In the genomic region with DNA sequence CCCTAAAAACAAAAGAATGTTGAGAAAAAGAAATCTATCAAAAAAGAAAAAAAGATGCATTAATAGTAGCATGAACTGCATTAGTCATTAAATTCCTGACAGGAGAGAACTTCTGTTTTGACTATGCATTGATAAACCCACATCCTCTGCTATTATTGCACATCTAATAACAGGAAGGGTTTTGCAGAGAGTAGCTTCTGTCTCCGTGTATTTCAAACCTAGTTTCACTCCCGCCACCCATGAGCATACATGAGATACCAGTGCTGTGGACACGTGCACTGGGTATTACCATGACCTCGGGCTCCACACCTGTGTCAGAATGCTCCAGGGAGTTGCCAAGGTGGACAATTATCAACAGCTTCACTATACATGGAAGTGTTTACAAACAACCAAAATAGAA, we compare ENCODE assay signal across 19 cellular contexts.
DNase-seq lines count a peak whose midpoint lies in the region; ATAC-seq, FAIRE-seq and TF ChIP-seq lines count a peak whose summit lies in the region.
"Had no signal": no experiment of that assay in that cellular context is flagged by ENCODE, and none has a peak within 500 bp of the region (broad histone marks: within the 10 kb centered on the region; RNA-seq: fewer than 3 reads in every experiment).

No MANE protein-coding gene starts in this region.

- peaks cover 0 to 10% (median 8%) of the 10 kb centered on the region in 4 experiments; a peak in 5 of 7 replicates for H3K4me1 ChIP-seq in H1 (replicated peaks in 1 of 4; ENCODE audit: control insufficient read depth in 3 of 4, insufficient read depth in 4 of 4, low read length in 3 of 4)
- H3K4me1 ChIP-seq: parathyroid adenoma had no signal

- H2AFZ ChIP-seq in H1 (ENCODE audit: low read length): no peak overlapping the region
- H2AFZ ChIP-seq: parathyroid adenoma had no signal

- DNase-seq in H1 (ENCODE audit: low read depth in 1 of 2, low spot score in 2 of 2) (no peak), midbrain (lab: John Stamatoyannopoulos, UW) (no peak), dedifferentiated amniotic fluid mesenchymal stem cell (ENCODE audit: extremely low spot score) (no peak)
- DNase-seq in activated naive CD4-positive, alpha-beta T cell treated with anti-CD3 and anti-CD28 coated beads, Interleukin-2, amount 10 ng/mL, durations not matched to agents 7 days and 5 days: no peak
- no peak for DNase-seq in activated T-cell treated with anti-CD3 and anti-CD28 coated beads, Interleukin-2, amount 50 U/mL, for 1 hour
- DNase-seq: C1 segment of cervical spinal cord, caudate nucleus, erythroblast, mammary epithelial cell, MV-4-11, NCI-H345 had no signal

- no peaks in the 10 kb centered on the region for H3K27me3 Mint-ChIP-seq in activated naive CD4-positive, alpha-beta T cell treated with anti-CD3 and anti-CD28 coated beads, Interleukin-2, amount 10 ng/mL, durations not matched to agents 7 days and 5 days
- H3K27me3 Mint-ChIP-seq: activated naive CD4-positive, alpha-beta T cell treated with anti-CD3 and anti-CD28 coated beads, Interleukin-2, amount 50 U/mL, for 24 hours had no signal

- TF ChIP-seq RAD21 in H1 (IDR thresholded peaks at IDR 0.05 in 1 of 2, conservative IDR thresholded peaks at IDR 0.05 in 1 of 2; ENCODE audit: low read depth in 2 of 2, low read length in 2 of 2): no peak

- TF ChIP-seq POLR2A in H1 (IDR thresholded peaks at IDR 0.05; ENCODE audit: control extremely low read depth in 1 of 2, low read depth in 2 of 2, low read length in 2 of 2): no peak

- no peak overlapping the region for H3K4me3 Mint-ChIP-seq in activated naive CD4-positive, alpha-beta T cell treated with anti-CD3 and anti-CD28 coated beads, Interleukin-2, amount 10 ng/mL, durations not matched to agents 7 days and 5 days
- H3K4me3 Mint-ChIP-seq: activated naive CD4-positive, alpha-beta T cell treated with anti-CD3 and anti-CD28 coated beads, Interleukin-2, amount 50 U/mL, for 24 hours had no signal

- H3K4me2 ChIP-seq in H1 (ENCODE audit: insufficient read depth in 1 of 2, low read depth in 2 of 2, low read length in 2 of 2): no peak overlapping the region

- H3K4ac ChIP-seq in H1 (replicated peaks; ENCODE audit: insufficient read length, low read depth, low read length): no peak overlapping the region

- H3K18ac ChIP-seq in H1 (ENCODE audit: extremely low read depth, low read length): no peak overlapping the region

- FAIRE-seq in H1 (lab: Jason Lieb, UNC): no peak
- FAIRE-seq: G401.6 had no signal

- H2BK15ac ChIP-seq in H1 (ENCODE audit: low read length): no peak overlapping the region

- no peak overlapping the region for H2BK120ac ChIP-seq in H1 (replicated peaks; ENCODE audit: low read depth, low read length)

- H3K9ac ChIP-seq in H1 (replicated peaks in 1 of 4; ENCODE audit: extremely low read depth in 1 of 4, low read depth in 3 of 4, low read length in 3 of 4): no peak overlapping the region
- H3K9ac ChIP-seq: parathyroid adenoma had no signal

- no peak overlapping the region for H4K8ac ChIP-seq in H1 (ENCODE audit: extremely low read depth, insufficient read depth, low read length)

- POLR2A ChIA-PET in H1 (lab: Charles Lee; ENCODE audit: partially characterized antibody): no interaction called here

- H2BK5ac ChIP-seq in H1 (ENCODE audit: low read depth, low read length): no peak overlapping the region

- H3K23me2 ChIP-seq in H1 (ENCODE audit: low read depth, low read length): no peaks in the 10 kb centered on the region

- no peak overlapping the region for H4K5ac ChIP-seq in H1 (ENCODE audit: insufficient read length, low read depth, low read length)

- H3K27me3 ChIP-seq in H1 (replicated peaks in 1 of 4; ENCODE audit: control insufficient read depth in 3 of 4, extremely low read depth in 1 of 4, insufficient read depth in 3 of 4, low read length in 3 of 4): no peaks in the 10 kb centered on the region

- no peaks in the 10 kb centered on the region for H3K36me3 ChIP-seq in H1 (ENCODE audit: control insufficient read depth in 2 of 4, insufficient read depth in 4 of 4, low read length in 3 of 4)

- no peak for TF ChIP-seq CTCF in H1 (IDR thresholded peaks at IDR 0.05; ENCODE audit: control extremely low read depth in 1 of 3, insufficient read depth in 1 of 3, low read depth in 1 of 3, low read length in 3 of 3)

- peak overlapping the region; percentile 32 for H4K91ac ChIP-seq in H1 (replicated peaks; ENCODE audit: insufficient read length, low read length)

- H3K23ac ChIP-seq in H1 (ENCODE audit: insufficient read length): no peak overlapping the region

- H3K79me2 ChIP-seq in H1 (ENCODE audit: control insufficient read depth in 1 of 2, insufficient read depth in 2 of 2, low read length in 2 of 2): no peaks in the 10 kb centered on the region
- H3K79me2 ChIP-seq: parathyroid adenoma had no signal

- H3K27ac ChIP-seq in H1 (ENCODE audit: low read depth, low read length): no peak overlapping the region
- H3K27ac ChIP-seq: HL-60, parathyroid adenoma, RWPE1 had no signal

- H3K9me3 ChIP-seq in H1 (ENCODE audit: insufficient read depth in 2 of 2, low read depth in 1 of 2, low read length in 1 of 2): no peaks in the 10 kb centered on the region

- H3K14ac ChIP-seq in H1 (ENCODE audit: insufficient read length): no peak overlapping the region

- no peak overlapping the region for H2BK20ac ChIP-seq in H1 (ENCODE audit: low read length)

- no peak overlapping the region for H3K56ac ChIP-seq in H1 (replicated peaks; ENCODE audit: insufficient read length, low read depth, low read length)

- no peaks in the 10 kb centered on the region for H3K79me1 ChIP-seq in H1 (ENCODE audit: low read depth, low read length)

- H3K4me3 ChIP-seq in H1 (ENCODE audit: extremely low read depth in 1 of 4, insufficient read depth in 2 of 4, low read depth in 3 of 4, low read length in 4 of 4): no peak overlapping the region

- H2AK5ac ChIP-seq in H1 (ENCODE audit: low read depth, low read length): no peak overlapping the region

- no peak overlapping the region for H2BK12ac ChIP-seq in H1 (ENCODE audit: low read depth, low read length)

- no peak overlapping the region for H3K27ac Mint-ChIP-seq in activated naive CD4-positive, alpha-beta T cell treated with anti-CD3 and anti-CD28 coated beads, Interleukin-2, amount 10 ng/mL, durations not matched to agents 7 days and 5 days
- H3K27ac Mint-ChIP-seq: activated naive CD4-positive, alpha-beta T cell treated with anti-CD3 and anti-CD28 coated beads, Interleukin-2, amount 50 U/mL, for 24 hours had no signal

- no peaks in the 10 kb centered on the region for H3K4me1 Mint-ChIP-seq in activated naive CD4-positive, alpha-beta T cell treated with anti-CD3 and anti-CD28 coated beads, Interleukin-2, amount 10 ng/mL, durations not matched to agents 7 days and 5 days
- H3K4me1 Mint-ChIP-seq: activated naive CD4-positive, alpha-beta T cell treated with anti-CD3 and anti-CD28 coated beads, Interleukin-2, amount 50 U/mL, for 24 hours had no signal

- 95% methylated on average over 4 of the region's 4 CpGs; no CpG with 5 or more reads in 1 of the 2 experiments for WGBS in H1 (ENCODE audit: extremely low coverage in 1 of 2, insufficient coverage in 1 of 2, insufficient read length in 1 of 2, insufficient replicate concordance in 2 of 2, low coverage in 1 of 2, low lambda C conversion rate in 2 of 2, missing lambda C conversion rate in 1 of 2), 2 experiments

- no peaks in the 10 kb centered on the region for H3K36me3 Mint-ChIP-seq in activated naive CD4-positive, alpha-beta T cell treated with anti-CD3 and anti-CD28 coated beads, Interleukin-2, amount 10 ng/mL, durations not matched to agents 7 days and 5 days
- H3K36me3 Mint-ChIP-seq: activated naive CD4-positive, alpha-beta T cell treated with anti-CD3 and anti-CD28 coated beads, Interleukin-2, amount 50 U/mL, for 24 hours had no signal

- H4K20me1 ChIP-seq in H1 (replicated peaks in 1 of 2; ENCODE audit: control insufficient read depth in 1 of 2, insufficient read depth in 2 of 2, low read length in 2 of 2): no peaks in the 10 kb centered on the region

- ATAC-seq in GM18861 (IDR thresholded peaks at IDR 0.05; ENCODE audit: unreplicated experiment): peak; percentile 94
- ATAC-seq in GM21825 (IDR thresholded peaks at IDR 0.05; ENCODE audit: unreplicated experiment): peak; percentile 68
- ATAC-seq in HG03354 (IDR thresholded peaks at IDR 0.05; ENCODE audit: poor library complexity, severe bottlenecking, unreplicated experiment): peak; percentile 92

- TF ChIP-seq EP300 in H1 (IDR thresholded peaks at IDR 0.05; ENCODE audit: borderline replicate concordance in 1 of 2, low read depth in 2 of 2, low read length in 2 of 2): no peak

- CTCF ChIA-PET in H1 (lab: Charles Lee; ENCODE audit: partially characterized antibody): no interaction called here
- CTCF ChIA-PET in activated naive CD4-positive, alpha-beta T cell treated with anti-CD3 and anti-CD28 coated beads, Interleukin-2, amount 10 ng/mL, durations not matched to agents 7 days and 5 days (lab: Charles Lee): no interaction called here

- H3K9me3 Mint-ChIP-seq in activated naive CD4-positive, alpha-beta T cell treated with anti-CD3 and anti-CD28 coated beads, Interleukin-2, amount 10 ng/mL, durations not matched to agents 7 days and 5 days: no peaks in the 10 kb centered on the region
- H3K9me3 Mint-ChIP-seq: activated naive CD4-positive, alpha-beta T cell treated with anti-CD3 and anti-CD28 coated beads, Interleukin-2, amount 50 U/mL, for 24 hours had no signal

TF ChIP-seq in H1, 55 proteins besides CTCF, POLR2A, EP300 and RAD21:
- TF ChIP-seq HDAC2 (IDR thresholded peaks at IDR 0.05; ENCODE audit: borderline replicate concordance in 1 of 2, low read depth in 2 of 2, low read length in 2 of 2): no peak
- TF ChIP-seq, protein P1, sequence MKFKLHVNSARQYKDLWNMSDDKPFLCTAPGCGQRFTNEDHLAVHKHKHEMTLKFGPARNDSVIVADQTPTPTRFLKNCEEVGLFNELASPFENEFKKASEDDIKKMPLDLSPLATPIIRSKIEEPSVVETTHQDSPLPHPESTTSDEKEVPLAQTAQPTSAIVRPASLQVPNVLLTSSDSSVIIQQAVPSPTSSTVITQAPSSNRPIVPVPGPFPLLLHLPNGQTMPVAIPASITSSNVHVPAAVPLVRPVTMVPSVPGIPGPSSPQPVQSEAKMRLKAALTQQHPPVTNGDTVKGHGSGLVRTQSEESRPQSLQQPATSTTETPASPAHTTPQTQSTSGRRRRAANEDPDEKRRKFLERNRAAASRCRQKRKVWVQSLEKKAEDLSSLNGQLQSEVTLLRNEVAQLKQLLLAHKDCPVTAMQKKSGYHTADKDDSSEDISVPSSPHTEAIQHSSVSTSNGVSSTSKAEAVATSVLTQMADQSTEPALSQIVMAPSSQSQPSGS (IDR thresholded peaks at IDR 0.05; ENCODE audit: low read length): no peak
- TF ChIP-seq CEBPB (IDR thresholded peaks at IDR 0.05; ENCODE audit: low read depth, low read length): no peak
- TF ChIP-seq YY1 (IDR thresholded peaks at IDR 0.05; ENCODE audit: low read depth, low read length): no peak
- no peak for TF ChIP-seq TEAD4 (IDR thresholded peaks at IDR 0.05; ENCODE audit: low read depth, low read length)
- TF ChIP-seq TBP (IDR thresholded peaks at IDR 0.05; ENCODE audit: low read depth, low read length): no peak
- TF ChIP-seq NANOG (IDR thresholded peaks at IDR 0.05; ENCODE audit: insufficient read depth, low read depth, low read length, poor library complexity, severe bottlenecking): no peak
